ENCODE assay signal across 2 cellular contexts in the genomic region with DNA sequence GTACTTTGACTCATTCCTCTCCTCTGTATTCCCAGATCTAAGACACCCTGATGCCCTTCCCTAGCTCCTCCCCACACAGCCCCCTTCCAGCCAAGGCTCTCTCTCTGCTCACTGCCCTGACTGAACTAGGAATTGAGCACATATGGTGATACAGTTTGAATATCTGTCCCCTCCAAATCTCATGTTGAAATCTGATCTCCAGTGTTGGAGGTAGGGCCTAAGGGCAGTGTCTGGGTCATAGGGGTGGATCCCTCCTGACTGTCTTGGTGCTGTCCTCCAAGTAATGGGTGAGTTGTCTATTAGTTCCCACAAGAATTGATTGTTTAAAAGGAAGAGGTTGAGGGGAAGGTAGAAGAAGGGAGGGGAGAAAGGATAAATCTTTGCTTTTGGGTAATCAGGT.
TF ChIP-seq lines count a peak whose summit lies in the region.

No MANE protein-coding gene starts in this region.

TF ChIP-seq in SK-N-SH treated with all-trans-retinoic acid at 6 μM for 48 hours, 23 proteins besides CTCF, POLR2A, EP300 and RAD21 (continued from another document):
- TF ChIP-seq, protein P1, sequence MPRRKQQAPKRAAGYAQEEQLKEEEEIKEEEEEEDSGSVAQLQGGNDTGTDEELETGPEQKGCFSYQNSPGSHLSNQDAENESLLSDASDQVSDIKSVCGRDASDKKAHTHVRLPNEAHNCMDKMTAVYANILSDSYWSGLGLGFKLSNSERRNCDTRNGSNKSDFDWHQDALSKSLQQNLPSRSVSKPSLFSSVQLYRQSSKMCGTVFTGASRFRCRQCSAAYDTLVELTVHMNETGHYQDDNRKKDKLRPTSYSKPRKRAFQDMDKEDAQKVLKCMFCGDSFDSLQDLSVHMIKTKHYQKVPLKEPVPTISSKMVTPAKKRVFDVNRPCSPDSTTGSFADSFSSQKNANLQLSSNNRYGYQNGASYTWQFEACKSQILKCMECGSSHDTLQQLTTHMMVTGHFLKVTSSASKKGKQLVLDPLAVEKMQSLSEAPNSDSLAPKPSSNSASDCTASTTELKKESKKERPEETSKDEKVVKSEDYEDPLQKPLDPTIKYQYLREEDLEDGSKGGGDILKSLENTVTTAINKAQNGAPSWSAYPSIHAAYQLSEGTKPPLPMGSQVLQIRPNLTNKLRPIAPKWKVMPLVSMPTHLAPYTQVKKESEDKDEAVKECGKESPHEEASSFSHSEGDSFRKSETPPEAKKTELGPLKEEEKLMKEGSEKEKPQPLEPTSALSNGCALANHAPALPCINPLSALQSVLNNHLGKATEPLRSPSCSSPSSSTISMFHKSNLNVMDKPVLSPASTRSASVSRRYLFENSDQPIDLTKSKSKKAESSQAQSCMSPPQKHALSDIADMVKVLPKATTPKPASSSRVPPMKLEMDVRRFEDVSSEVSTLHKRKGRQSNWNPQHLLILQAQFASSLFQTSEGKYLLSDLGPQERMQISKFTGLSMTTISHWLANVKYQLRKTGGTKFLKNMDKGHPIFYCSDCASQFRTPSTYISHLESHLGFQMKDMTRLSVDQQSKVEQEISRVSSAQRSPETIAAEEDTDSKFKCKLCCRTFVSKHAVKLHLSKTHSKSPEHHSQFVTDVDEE (CRISPR knock-in tag; IDR thresholded peaks at IDR 0.05) = no peak
- TF ChIP-seq TOX (CRISPR knock-in tag; IDR thresholded peaks at IDR 0.05; ENCODE audit: borderline replicate concordance) = no peak
- TF ChIP-seq ARNTL (CRISPR knock-in tag; IDR thresholded peaks at IDR 0.05; ENCODE audit: borderline replicate concordance, low read depth) = no peak
- no peak for TF ChIP-seq ZNF565 (CRISPR knock-in tag; conservative IDR thresholded peaks at IDR 0.05; ENCODE audit: low read depth)
- no peak for TF ChIP-seq TCF4 (CRISPR knock-in tag; IDR thresholded peaks at IDR 0.05; ENCODE audit: borderline replicate concordance)
- TF ChIP-seq, protein P2, sequence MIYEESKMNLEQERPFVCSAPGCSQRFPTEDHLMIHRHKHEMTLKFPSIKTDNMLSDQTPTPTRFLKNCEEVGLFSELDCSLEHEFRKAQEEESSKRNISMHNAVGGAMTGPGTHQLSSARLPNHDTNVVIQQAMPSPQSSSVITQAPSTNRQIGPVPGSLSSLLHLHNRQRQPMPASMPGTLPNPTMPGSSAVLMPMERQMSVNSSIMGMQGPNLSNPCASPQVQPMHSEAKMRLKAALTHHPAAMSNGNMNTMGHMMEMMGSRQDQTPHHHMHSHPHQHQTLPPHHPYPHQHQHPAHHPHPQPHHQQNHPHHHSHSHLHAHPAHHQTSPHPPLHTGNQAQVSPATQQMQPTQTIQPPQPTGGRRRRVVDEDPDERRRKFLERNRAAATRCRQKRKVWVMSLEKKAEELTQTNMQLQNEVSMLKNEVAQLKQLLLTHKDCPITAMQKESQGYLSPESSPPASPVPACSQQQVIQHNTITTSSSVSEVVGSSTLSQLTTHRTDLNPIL (CRISPR knock-in tag; IDR thresholded peaks at IDR 0.05; ENCODE audit: low read depth) = no peak
- no peak for TF ChIP-seq ISL1 (CRISPR knock-in tag; IDR thresholded peaks at IDR 0.05)
- TF ChIP-seq GLIS3 (CRISPR knock-in tag; IDR thresholded peaks at IDR 0.05) = no peak
- no peak for TF ChIP-seq ESRRG (CRISPR knock-in tag; IDR thresholded peaks at IDR 0.05)

TF ChIP-seq in WTC11, 78 proteins besides CTCF, POLR2A, EP300 and RAD21 (continued from another document):
- TF ChIP-seq, protein P3, sequence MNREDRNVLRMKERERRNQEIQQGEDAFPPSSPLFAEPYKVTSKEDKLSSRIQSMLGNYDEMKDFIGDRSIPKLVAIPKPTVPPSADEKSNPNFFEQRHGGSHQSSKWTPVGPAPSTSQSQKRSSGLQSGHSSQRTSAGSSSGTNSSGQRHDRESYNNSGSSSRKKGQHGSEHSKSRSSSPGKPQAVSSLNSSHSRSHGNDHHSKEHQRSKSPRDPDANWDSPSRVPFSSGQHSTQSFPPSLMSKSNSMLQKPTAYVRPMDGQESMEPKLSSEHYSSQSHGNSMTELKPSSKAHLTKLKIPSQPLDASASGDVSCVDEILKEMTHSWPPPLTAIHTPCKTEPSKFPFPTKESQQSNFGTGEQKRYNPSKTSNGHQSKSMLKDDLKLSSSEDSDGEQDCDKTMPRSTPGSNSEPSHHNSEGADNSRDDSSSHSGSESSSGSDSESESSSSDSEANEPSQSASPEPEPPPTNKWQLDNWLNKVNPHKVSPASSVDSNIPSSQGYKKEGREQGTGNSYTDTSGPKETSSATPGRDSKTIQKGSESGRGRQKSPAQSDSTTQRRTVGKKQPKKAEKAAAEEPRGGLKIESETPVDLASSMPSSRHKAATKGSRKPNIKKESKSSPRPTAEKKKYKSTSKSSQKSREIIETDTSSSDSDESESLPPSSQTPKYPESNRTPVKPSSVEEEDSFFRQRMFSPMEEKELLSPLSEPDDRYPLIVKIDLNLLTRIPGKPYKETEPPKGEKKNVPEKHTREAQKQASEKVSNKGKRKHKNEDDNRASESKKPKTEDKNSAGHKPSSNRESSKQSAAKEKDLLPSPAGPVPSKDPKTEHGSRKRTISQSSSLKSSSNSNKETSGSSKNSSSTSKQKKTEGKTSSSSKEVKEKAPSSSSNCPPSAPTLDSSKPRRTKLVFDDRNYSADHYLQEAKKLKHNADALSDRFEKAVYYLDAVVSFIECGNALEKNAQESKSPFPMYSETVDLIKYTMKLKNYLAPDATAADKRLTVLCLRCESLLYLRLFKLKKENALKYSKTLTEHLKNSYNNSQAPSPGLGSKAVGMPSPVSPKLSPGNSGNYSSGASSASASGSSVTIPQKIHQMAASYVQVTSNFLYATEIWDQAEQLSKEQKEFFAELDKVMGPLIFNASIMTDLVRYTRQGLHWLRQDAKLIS (CRISPR knock-in tag; IDR thresholded peaks at IDR 0.05; ENCODE audit: borderline replicate concordance) = no peak
- no peak for TF ChIP-seq ZNF396 (CRISPR knock-in tag; IDR thresholded peaks at IDR 0.05; ENCODE audit: borderline replicate concordance)
